1 cellular context compared by ENCODE assay signal in genomic region chr1:94382163-94382562, GRCh38.
TF ChIP-seq lines count a peak whose summit lies in the region.

No MANE protein-coding gene starts in this region.

TF ChIP-seq in HepG2, 621 proteins besides CTCF, POLR2A, EP300 and RAD21 (continued from another document):
- TF ChIP-seq ZNF235 (CRISPR knock-in tag; IDR thresholded peaks at IDR 0.05; ENCODE audit: borderline replicate concordance), result no peak
- TF ChIP-seq ZNF274 (CRISPR knock-in tag; IDR thresholded peaks at IDR 0.05), result no peak
- no peak for TF ChIP-seq NKX3-1 (CRISPR knock-in tag; IDR thresholded peaks at IDR 0.05)
- TF ChIP-seq, protein P1, sequence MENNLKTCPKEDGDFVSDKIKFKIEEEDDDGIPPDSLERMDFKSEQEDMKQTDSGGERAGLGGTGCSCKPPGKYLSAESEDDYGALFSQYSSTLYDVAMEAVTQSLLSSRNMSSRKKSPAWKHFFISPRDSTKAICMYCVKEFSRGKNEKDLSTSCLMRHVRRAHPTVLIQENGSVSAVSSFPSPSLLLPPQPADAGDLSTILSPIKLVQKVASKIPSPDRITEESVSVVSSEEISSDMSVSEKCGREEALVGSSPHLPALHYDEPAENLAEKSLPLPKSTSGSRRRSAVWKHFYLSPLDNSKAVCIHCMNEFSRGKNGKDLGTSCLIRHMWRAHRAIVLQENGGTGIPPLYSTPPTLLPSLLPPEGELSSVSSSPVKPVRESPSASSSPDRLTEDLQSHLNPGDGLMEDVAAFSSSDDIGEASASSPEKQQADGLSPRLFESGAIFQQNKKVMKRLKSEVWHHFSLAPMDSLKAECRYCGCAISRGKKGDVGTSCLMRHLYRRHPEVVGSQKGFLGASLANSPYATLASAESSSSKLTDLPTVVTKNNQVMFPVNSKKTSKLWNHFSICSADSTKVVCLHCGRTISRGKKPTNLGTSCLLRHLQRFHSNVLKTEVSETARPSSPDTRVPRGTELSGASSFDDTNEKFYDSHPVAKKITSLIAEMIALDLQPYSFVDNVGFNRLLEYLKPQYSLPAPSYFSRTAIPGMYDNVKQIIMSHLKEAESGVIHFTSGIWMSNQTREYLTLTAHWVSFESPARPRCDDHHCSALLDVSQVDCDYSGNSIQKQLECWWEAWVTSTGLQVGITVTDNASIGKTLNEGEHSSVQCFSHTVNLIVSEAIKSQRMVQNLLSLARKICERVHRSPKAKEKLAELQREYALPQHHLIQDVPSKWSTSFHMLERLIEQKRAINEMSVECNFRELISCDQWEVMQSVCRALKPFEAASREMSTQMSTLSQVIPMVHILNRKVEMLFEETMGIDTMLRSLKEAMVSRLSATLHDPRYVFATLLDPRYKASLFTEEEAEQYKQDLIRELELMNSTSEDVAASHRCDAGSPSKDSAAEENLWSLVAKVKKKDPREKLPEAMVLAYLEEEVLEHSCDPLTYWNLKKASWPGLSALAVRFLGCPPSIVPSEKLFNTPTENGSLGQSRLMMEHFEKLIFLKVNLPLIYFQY (CRISPR knock-in tag; IDR thresholded peaks at IDR 0.05; ENCODE audit: borderline replicate concordance), result no peak
- no peak for TF ChIP-seq ZMYM4 (CRISPR knock-in tag; IDR thresholded peaks at IDR 0.05)
- no peak for TF ChIP-seq KAT2B (IDR thresholded peaks at IDR 0.05; ENCODE audit: borderline replicate concordance, low read depth, low read length)
- TF ChIP-seq NONO (IDR thresholded peaks at IDR 0.05), result no peak
- TF ChIP-seq NONO (CRISPR knock-in tag; conservative IDR thresholded peaks at IDR 0.05), result no peak
- no peak for TF ChIP-seq ZNF879 (CRISPR knock-in tag; IDR thresholded peaks at IDR 0.05)
- no peak for TF ChIP-seq EHMT2 (IDR thresholded peaks at IDR 0.05; ENCODE audit: borderline replicate concordance, low read depth, low read length)
